ENCODE assay signal across 1 cellular context in the genomic region with DNA sequence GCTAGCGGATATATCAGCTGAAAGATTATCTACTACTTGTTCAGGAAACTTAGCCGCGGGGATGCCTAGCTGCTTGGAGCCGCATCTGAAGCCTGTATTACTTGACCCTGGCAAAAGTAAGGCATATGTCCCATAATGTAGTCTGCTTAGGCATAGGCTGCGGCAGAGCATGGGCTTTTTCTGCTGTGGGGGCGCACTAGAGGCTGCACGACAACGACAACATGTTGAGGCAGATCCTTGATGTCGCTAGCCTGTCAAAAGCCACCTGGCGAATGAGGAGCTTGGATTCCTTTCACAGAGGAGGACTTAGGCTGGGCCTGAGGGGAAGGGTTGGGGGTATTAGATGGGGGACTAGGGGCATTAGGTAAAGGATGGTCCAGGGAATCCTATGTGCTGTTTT.
TF ChIP-seq lines count a peak whose summit lies in the region.

No MANE protein-coding gene starts in this region.

TF ChIP-seq in HepG2, 621 proteins besides CTCF, POLR2A, EP300 and RAD21:
- no peak for TF ChIP-seq MAZ (IDR thresholded peaks at IDR 0.05; ENCODE audit: borderline replicate concordance, low read depth, low read length)
- TF ChIP-seq MAZ (CRISPR knock-in tag; IDR thresholded peaks at IDR 0.05; ENCODE audit: low read depth) = no peak
- TF ChIP-seq, protein P1, sequence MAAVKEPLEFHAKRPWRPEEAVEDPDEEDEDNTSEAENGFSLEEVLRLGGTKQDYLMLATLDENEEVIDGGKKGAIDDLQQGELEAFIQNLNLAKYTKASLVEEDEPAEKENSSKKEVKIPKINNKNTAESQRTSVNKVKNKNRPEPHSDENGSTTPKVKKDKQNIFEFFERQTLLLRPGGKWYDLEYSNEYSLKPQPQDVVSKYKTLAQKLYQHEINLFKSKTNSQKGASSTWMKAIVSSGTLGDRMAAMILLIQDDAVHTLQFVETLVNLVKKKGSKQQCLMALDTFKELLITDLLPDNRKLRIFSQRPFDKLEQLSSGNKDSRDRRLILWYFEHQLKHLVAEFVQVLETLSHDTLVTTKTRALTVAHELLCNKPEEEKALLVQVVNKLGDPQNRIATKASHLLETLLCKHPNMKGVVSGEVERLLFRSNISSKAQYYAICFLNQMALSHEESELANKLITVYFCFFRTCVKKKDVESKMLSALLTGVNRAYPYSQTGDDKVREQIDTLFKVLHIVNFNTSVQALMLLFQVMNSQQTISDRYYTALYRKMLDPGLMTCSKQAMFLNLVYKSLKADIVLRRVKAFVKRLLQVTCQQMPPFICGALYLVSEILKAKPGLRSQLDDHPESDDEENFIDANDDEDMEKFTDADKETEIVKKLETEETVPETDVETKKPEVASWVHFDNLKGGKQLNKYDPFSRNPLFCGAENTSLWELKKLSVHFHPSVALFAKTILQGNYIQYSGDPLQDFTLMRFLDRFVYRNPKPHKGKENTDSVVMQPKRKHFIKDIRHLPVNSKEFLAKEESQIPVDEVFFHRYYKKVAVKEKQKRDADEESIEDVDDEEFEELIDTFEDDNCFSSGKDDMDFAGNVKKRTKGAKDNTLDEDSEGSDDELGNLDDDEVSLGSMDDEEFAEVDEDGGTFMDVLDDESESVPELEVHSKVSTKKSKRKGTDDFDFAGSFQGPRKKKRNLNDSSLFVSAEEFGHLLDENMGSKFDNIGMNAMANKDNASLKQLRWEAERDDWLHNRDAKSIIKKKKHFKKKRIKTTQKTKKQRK (IDR thresholded peaks at IDR 0.05; ENCODE audit: low read length) = no peak
- TF ChIP-seq DPF2 (CRISPR knock-in tag; IDR thresholded peaks at IDR 0.05; ENCODE audit: borderline replicate concordance, low read depth) = no peak
- TF ChIP-seq, protein P2, sequence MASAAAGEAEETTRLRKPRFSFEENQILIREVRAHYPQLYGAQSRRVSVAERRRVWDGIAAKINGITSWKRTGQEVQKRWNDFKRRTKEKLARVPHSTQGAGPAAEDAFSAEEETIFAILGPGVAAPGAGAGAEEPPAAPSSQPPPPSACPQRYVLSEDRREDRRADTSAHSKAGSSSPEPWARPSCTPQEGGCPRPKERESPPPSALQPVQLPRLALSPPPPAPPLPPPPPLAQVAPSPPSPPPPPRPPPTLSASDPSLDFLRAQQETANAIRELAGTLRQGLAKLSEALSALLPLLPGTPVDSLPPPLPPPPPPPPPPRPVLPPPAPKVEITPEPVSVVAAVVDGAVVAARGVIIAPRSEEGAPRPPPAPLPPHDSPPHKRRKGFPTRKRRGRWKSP (CRISPR knock-in tag; IDR thresholded peaks at IDR 0.05) = no peak
- TF ChIP-seq, protein P3, sequence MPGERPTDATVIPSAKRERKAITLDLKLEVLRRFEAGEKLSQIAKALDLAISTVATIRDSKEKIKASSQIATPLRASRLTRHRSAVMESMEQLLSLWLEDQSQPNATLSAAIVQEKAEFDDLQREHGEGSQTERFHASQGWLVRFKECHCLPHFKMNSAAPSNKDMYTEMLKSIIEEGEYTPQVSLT (CRISPR knock-in tag; IDR thresholded peaks at IDR 0.05; ENCODE audit: borderline replicate concordance, low read depth) = no peak
